In the genomic region with DNA sequence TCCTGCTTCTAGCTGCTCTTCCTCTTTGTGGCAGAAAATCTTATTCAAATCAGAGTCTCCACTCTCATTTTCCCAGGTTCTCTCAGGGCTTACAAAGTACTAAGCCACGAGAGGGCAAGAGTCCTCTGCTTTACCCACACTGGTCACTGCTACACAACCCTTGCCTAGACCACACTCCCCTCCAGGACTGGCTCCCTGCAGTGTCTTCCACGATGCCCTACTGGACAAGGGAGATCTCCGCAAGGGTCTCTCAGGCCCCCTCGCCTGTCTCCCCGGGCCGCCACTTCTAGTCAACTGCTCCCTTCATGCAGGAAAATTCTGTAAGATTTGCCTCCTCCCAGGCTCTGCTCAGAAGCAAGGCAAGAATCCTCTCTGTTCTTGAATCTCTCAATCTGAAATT, we compare ENCODE assay signal across 18 cellular contexts.
"Had no signal": no experiment of that assay in that cellular context is flagged by ENCODE, and none has a peak within 500 bp of the region (broad histone marks: within the 10 kb centered on the region; RNA-seq: fewer than 3 reads in every experiment).

No MANE protein-coding gene starts in this region.

- H3K27me3 ChIP-seq: cardiac muscle cell, testis had no signal

- H3K36me3 Mint-ChIP-seq: activated naive CD4-positive, alpha-beta T cell treated with anti-CD3 and anti-CD28 coated beads, Interleukin-2, amount 10 ng/mL, durations not matched to agents 7 days and 5 days; naive B cell; stimulated activated naive B cell treated with anti-CD40 and anti-IgM and Interleukin-4, amounts not matched to agents 10 μg/mL and 1 μg/mL and 100 μg/mL, for 72 hours; type B pancreatic cell had no signal

- H3K4me1 ChIP-seq: lower lobe of right lung, testis had no signal

- H3K4me3 Mint-ChIP-seq: activated naive CD4-positive, alpha-beta T cell treated with anti-CD3 and anti-CD28 coated beads, Interleukin-2, amount 10 ng/mL, durations not matched to agents 7 days and 5 days; activated naive CD8-positive, alpha-beta T cell treated with anti-CD3 and anti-CD28 coated beads, Interleukin-2, amount 50 U/mL, for 24 hours; activated T-cell treated with anti-CD3 and anti-CD28 coated beads, Interleukin-2, amount 50 U/mL, for 72 hours; dendritic cell treated with granulocyte-macrophage colony-stimulating factor and Interleukin-4, amounts not matched to agents 40 ng/mL and 50 ng/mL, for 4 days; naive B cell; neural crest cell; stimulated activated naive B cell treated with anti-CD40 and anti-IgM and Interleukin-4, amounts not matched to agents 10 μg/mL and 1 μg/mL and 100 μg/mL, for 72 hours; type B pancreatic cell had no signal

- H3K9me3 ChIP-seq: lower lobe of right lung, testis had no signal

- H3K27ac Mint-ChIP-seq: activated naive CD4-positive, alpha-beta T cell treated with anti-CD3 and anti-CD28 coated beads, Interleukin-2, amount 10 ng/mL, durations not matched to agents 7 days and 5 days; activated naive CD8-positive, alpha-beta T cell treated with anti-CD3 and anti-CD28 coated beads, Interleukin-2, amount 50 U/mL, for 24 hours; activated T-cell treated with anti-CD3 and anti-CD28 coated beads, Interleukin-2, amount 50 U/mL, for 72 hours; dendritic cell treated with granulocyte-macrophage colony-stimulating factor and Interleukin-4, amounts not matched to agents 40 ng/mL and 50 ng/mL, for 4 days; naive B cell; stimulated activated naive B cell treated with anti-CD40 and anti-IgM and Interleukin-4, amounts not matched to agents 10 μg/mL and 1 μg/mL and 100 μg/mL, for 72 hours; type B pancreatic cell had no signal

- DNase-seq: activated CD4-positive, alpha-beta T cell treated with anti-CD3 and anti-CD28 coated beads, Interleukin-2, amount 50 U/mL, for 4 hours; activated effector memory CD4-positive, alpha-beta T cell treated with Interleukin-2 at 50 U/mL for 16 hours; activated naive CD4-positive, alpha-beta T cell treated with anti-CD3 and anti-CD28 coated beads, Interleukin-2, amount 10 ng/mL, durations not matched to agents 7 days and 5 days; activated naive CD8-positive, alpha-beta T cell treated with anti-CD3 and anti-CD28 coated beads, Interleukin-2, amount 50 U/mL, for 24 hours; activated T-cell treated with anti-CD3 and anti-CD28 coated beads, Interleukin-2, amount 50 U/mL, for 72 hours; effector CD4-positive, alpha-beta T cell; foreskin fibroblast; lower lobe of right lung; naive B cell; stimulated activated CD4-positive, alpha-beta T cell treated with anti-CD3 and anti-CD28 coated beads, Interleukin-2, amount 100 ng/mL, for 48 hours; stimulated activated CD8-positive, alpha-beta memory T cell treated with anti-CD3 and anti-CD28 coated beads, Interleukin-4, amount 100 ng/mL, for 48 hours; stimulated activated naive B cell treated with anti-CD40 and anti-IgM and Interleukin-4, amounts not matched to agents 10 μg/mL and 1 μg/mL and 100 μg/mL, for 72 hours; T-helper 1 cell; testis had no signal

- H3K4me1 Mint-ChIP-seq: activated naive CD4-positive, alpha-beta T cell treated with anti-CD3 and anti-CD28 coated beads, Interleukin-2, amount 10 ng/mL, durations not matched to agents 7 days and 5 days had no signal

- H3K27ac ChIP-seq: cardiac muscle cell, lower lobe of right lung, testis had no signal

- H3K4me3 ChIP-seq: cardiac muscle cell, lower lobe of right lung, testis had no signal

- H3K36me3 ChIP-seq: cardiac muscle cell, lower lobe of right lung had no signal

- H3K9me3 Mint-ChIP-seq: activated naive CD8-positive, alpha-beta T cell treated with anti-CD3 and anti-CD28 coated beads, Interleukin-2, amount 50 U/mL, for 24 hours; activated T-cell treated with anti-CD3 and anti-CD28 coated beads, Interleukin-2, amount 50 U/mL, for 72 hours; dendritic cell treated with granulocyte-macrophage colony-stimulating factor and Interleukin-4, amounts not matched to agents 40 ng/mL and 50 ng/mL, for 4 days; neural crest cell; stimulated activated naive B cell treated with anti-CD40 and anti-IgM and Interleukin-4, amounts not matched to agents 10 μg/mL and 1 μg/mL and 100 μg/mL, for 72 hours; type B pancreatic cell had no signal
